In the genomic region with DNA sequence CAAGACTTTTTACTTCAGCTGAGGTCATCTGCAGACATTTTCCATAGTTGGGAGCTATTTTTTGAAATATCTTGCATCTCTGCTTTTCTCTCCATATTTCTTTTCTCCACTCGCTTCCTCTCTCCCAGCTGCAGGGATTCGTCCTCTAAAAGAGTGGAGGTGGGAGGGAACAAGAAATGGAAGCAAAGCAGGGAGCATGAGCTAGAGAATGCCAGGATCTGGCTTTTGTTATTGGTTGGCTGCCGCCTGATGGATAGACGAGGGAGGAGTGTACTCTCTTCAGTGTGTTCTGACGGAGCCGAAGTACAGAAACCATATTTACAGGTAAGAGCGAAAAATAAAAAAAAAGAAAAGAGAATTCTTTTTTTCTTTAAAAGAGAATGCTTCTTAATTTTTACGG, we compare ENCODE assay signal across 7 cellular contexts. TPM values are rescaled to one million over a fixed set of nuclear protein-coding genes. Genes with fewer than 3 reads are reported as not detected.
A peak's percentile ranks its signal among the peaks of the same experiment; 100 is the strongest.
DNase-seq lines count a peak whose midpoint lies in the region; ATAC-seq and FAIRE-seq lines count a peak whose summit lies in the region.

A gene with protein sequence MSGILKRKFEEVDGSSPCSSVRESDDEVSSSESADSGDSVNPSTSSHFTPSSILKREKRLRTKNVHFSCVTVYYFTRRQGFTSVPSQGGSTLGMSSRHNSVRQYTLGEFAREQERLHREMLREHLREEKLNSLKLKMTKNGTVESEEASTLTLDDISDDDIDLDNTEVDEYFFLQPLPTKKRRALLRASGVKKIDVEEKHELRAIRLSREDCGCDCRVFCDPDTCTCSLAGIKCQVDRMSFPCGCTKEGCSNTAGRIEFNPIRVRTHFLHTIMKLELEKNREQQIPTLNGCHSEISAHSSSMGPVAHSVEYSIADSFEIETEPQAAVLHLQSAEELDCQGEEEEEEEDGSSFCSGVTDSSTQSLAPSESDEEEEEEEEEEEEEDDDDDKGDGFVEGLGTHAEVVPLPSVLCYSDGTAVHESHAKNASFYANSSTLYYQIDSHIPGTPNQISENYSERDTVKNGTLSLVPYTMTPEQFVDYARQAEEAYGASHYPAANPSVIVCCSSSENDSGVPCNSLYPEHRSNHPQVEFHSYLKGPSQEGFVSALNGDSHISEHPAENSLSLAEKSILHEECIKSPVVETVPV (plus strand): TSS at position 282 of the 400 bp plus-strand sequence. CDS start 125,368 bp downstream, outside the sequence.

- no peaks in the 10 kb centered on the region for H3K36me3 ChIP-seq in neuronal stem cell (replicated peaks in 1 of 2; ENCODE audit: control insufficient read depth in 2 of 2, insufficient read depth in 2 of 2, low read length in 2 of 2)

- H3K4me3 ChIP-seq in neuronal stem cell (ENCODE audit: low read length in 2 of 2): peak within 1 kb of the TSS in 1 of 2 donors; percentile 67

- no peaks in the 10 kb centered on the region for H3K27me3 ChIP-seq in neuronal stem cell (ENCODE audit: control insufficient read depth in 3 of 3, insufficient read depth in 3 of 3, low read depth in 1 of 3, low read length in 3 of 3)

- no peak within 1 kb of the TSS for H2BK5ac ChIP-seq in neuronal stem cell (ENCODE audit: low read length)

- no CpG with 5 or more reads among the region's 8 CpGs for WGBS in neuronal stem cell (ENCODE audit: extremely low coverage in 2 of 2, insufficient read length in 2 of 2, insufficient replicate concordance in 1 of 2), 2 donors

- DNase-seq in LHCN-M2 (ENCODE audit: low read depth): peak; percentile 86
- peak; percentile 84 for DNase-seq in globus pallidus (ENCODE audit: low spot score)
- DNase-seq in neuronal stem cell (ENCODE audit: low spot score): peak; percentile 71

- H2BK12ac ChIP-seq in neuronal stem cell (ENCODE audit: low read length): no peak within 1 kb of the TSS

- peak within 1 kb of the TSS; percentile 71 for H2AFZ ChIP-seq in neuronal stem cell (ENCODE audit: low read length)

- no peak within 1 kb of the TSS for H3K4ac ChIP-seq in neuronal stem cell (ENCODE audit: low read length)

- no peak within 1 kb of the TSS for H3K9ac ChIP-seq in neuronal stem cell (ENCODE audit: low read depth, low read length, poor library complexity)

- no peak within 1 kb of the TSS for H3K27ac ChIP-seq in neuronal stem cell (replicated peaks; ENCODE audit: low read length)

- H3K14ac ChIP-seq in neuronal stem cell (ENCODE audit: low read length): no peak within 1 kb of the TSS

- H3K18ac ChIP-seq in neuronal stem cell (ENCODE audit: low read length): no peak within 1 kb of the TSS

- H4K8ac ChIP-seq in neuronal stem cell (ENCODE audit: low read depth, low read length): no peak within 1 kb of the TSS

- H2BK120ac ChIP-seq in neuronal stem cell (ENCODE audit: low read depth, low read length): no peak within 1 kb of the TSS

- no peaks in the 10 kb centered on the region for H3K79me1 ChIP-seq in neuronal stem cell (ENCODE audit: low read depth, low read length)

- no peak within 1 kb of the TSS for H3K4me2 ChIP-seq in neuronal stem cell (ENCODE audit: insufficient read depth, low read length, poor library complexity, severe bottlenecking)

- FAIRE-seq in TTC549 (lab: Jason Lieb, UNC): peak; percentile 66

- ATAC-seq in GM18870 (IDR thresholded peaks at IDR 0.05; ENCODE audit: unreplicated experiment): no peak
- no peak for ATAC-seq in GM21381 (IDR thresholded peaks at IDR 0.05; ENCODE audit: unreplicated experiment)
- ATAC-seq in GM21367 (IDR thresholded peaks at IDR 0.05; ENCODE audit: unreplicated experiment): no peak

- H3K23ac ChIP-seq in neuronal stem cell (ENCODE audit: low read depth, low read length, poor library complexity): no peak within 1 kb of the TSS

- peaks cover 0 to 20% of the 10 kb centered on the region in 2 donors for H3K4me1 ChIP-seq in neuronal stem cell (ENCODE audit: control insufficient read depth in 2 of 2, insufficient read depth in 1 of 2, low read depth in 1 of 2, low read length in 2 of 2)

- no peaks in the 10 kb centered on the region for H3K9me3 ChIP-seq in neuronal stem cell (replicated peaks in 1 of 2; ENCODE audit: control insufficient read depth in 2 of 2, insufficient read depth in 1 of 2, low read depth in 1 of 2, low read length in 2 of 2)

- H2BK15ac ChIP-seq in neuronal stem cell (ENCODE audit: low read length): no peak within 1 kb of the TSS

- no peak within 1 kb of the TSS for H4K91ac ChIP-seq in neuronal stem cell (ENCODE audit: low read depth, low read length, poor library complexity)

- H2AK5ac ChIP-seq in neuronal stem cell (ENCODE audit: low read depth, low read length): no peak within 1 kb of the TSS

RNA-seq across cellular contexts. Expression of the gene that starts here (rescaled TPM):
- 1.2 and 1.4 TPM in 2 replicates for total RNA-seq in LHCN-M2 (2014; rRNA removed)
- polyA plus RNA-seq in LHCN-M2 (2012): 0.35 TPM
- 5.3 TPM for polyA plus RNA-seq in neuronal stem cell (2013, experiment 1 of 2)
- 5.8 TPM for polyA plus RNA-seq in neuronal stem cell (2013, experiment 2 of 2)
